Comparison of ENCODE assay signal across 23 cellular contexts in the genomic region with DNA sequence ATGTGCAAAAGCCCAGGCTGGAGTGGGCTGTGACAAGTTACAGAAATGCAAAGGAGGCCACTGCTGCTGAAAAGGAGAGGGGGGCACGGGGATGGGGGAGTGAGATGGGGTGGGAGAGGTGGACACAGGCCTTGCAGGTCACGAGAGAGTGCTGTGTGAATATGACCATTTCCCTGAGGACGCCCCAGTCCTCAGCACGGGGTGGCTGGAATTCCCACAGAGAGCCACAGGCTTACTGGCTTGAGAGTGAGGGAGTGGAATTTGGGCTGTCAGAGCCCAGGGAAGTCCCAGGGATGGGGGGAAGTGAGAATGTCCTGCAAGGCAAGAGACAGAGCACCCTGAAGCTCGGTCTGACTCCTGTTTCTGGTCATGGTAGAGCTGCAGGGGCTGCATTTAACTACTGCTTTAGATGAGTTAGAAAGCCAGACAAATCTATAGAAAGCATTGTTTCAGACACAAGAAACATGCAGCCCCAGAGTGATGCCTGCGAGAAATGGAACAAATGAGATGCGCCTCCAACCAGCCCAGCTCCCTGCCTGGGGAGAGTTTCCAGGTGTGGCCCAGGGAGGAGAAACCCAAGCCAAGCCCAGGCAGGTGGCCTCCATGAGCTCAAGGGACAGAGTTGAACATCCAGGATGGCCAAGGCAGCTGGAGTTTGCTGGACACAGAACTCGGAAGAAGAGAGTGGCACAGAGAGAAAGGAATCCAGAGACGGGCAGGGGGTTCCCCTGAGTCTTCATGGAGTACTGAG. TPM values are rescaled to one million over a fixed set of nuclear protein-coding genes. Genes with fewer than 3 reads are reported as not detected.
DNase-seq lines count a peak whose midpoint lies in the region; ATAC-seq and TF ChIP-seq lines count a peak whose summit lies in the region.
"Had no signal": no experiment of that assay in that cellular context is flagged by ENCODE, and none has a peak within 500 bp of the region (broad histone marks: within the 10 kb centered on the region; RNA-seq: fewer than 3 reads in every experiment).

No MANE protein-coding gene starts in this region.

- no peaks in the 10 kb centered on the region for H3K79me1 ChIP-seq in neuronal stem cell (ENCODE audit: low read depth, low read length)

- peak overlapping the region; percentile 66 for H3K27ac Mint-ChIP-seq in dendritic cell treated with granulocyte-macrophage colony-stimulating factor and Interleukin-4, amounts not matched to agents 40 ng/mL and 50 ng/mL, for 4 days
- H3K27ac Mint-ChIP-seq: activated T-cell treated with anti-CD3 and anti-CD28 coated beads, Interleukin-2, amount 50 U/mL, for 72 hours; B cell; GM23338; HFFc6; stimulated activated effector memory CD8-positive, alpha-beta T cell treated with anti-CD3 and anti-CD28 coated beads, Interleukin-12 subunit alpha, Interleukin-12 subunit beta, amount 100 ng/mL, for 72 hours had no signal

- intact Hi-C loops in cardiac septum (cut with DNase I) (no loop called here), right cardiac atrium (cut with DNase I) (loop anchor here in 1 of 4 donors (10.0 kb wide), 1 partner anchor 62 kb away; no protein-coding TSS in a partner anchor), vagina (cut with DNase I) (no loop called here)
- intact Hi-C loops in dendritic cell treated with granulocyte-macrophage colony-stimulating factor and Interleukin-4, amounts not matched to agents 40 ng/mL and 50 ng/mL, for 4 days (cut with micrococcal nuclease): no loop called here

- H3K9me3 ChIP-seq in right cardiac atrium (ENCODE audit: control insufficient read depth, low read length): no peaks in the 10 kb centered on the region
- H3K9me3 ChIP-seq in neuronal stem cell (replicated peaks in 1 of 2; ENCODE audit: control insufficient read depth in 2 of 2, insufficient read depth in 1 of 2, low read depth in 1 of 2, low read length in 2 of 2): no peaks in the 10 kb centered on the region
- no peaks in the 10 kb centered on the region for H3K9me3 ChIP-seq in vagina
- H3K9me3 ChIP-seq: adrenal gland, gastrocnemius medialis, SJSA1 had no signal

- H3K4me1 Mint-ChIP-seq in dendritic cell treated with granulocyte-macrophage colony-stimulating factor and Interleukin-4, amounts not matched to agents 40 ng/mL and 50 ng/mL, for 4 days (ENCODE audit: low read depth): peaks cover 21% of the 10 kb centered on the region
- H3K4me1 Mint-ChIP-seq: B cell; CD4-positive, alpha-beta memory T cell; central memory CD8-positive, alpha-beta T cell; stimulated activated effector memory CD8-positive, alpha-beta T cell treated with anti-CD3 and anti-CD28 coated beads, Interleukin-12 subunit alpha, Interleukin-12 subunit beta, amount 100 ng/mL, for 72 hours; T-cell had no signal

- no peak overlapping the region for H4K91ac ChIP-seq in neuronal stem cell (ENCODE audit: low read depth, low read length, poor library complexity)

- H2BK12ac ChIP-seq in neuronal stem cell (ENCODE audit: low read length): no peak overlapping the region

- TF ChIP-seq CTCF in vagina (IDR thresholded peaks at IDR 0.05): no peak

- H3K9me3 Mint-ChIP-seq in dendritic cell treated with granulocyte-macrophage colony-stimulating factor and Interleukin-4, amounts not matched to agents 40 ng/mL and 50 ng/mL, for 4 days: no peaks in the 10 kb centered on the region
- H3K9me3 Mint-ChIP-seq: central memory CD8-positive, alpha-beta T cell; HFFc6; stimulated activated effector memory CD8-positive, alpha-beta T cell treated with anti-CD3 and anti-CD28 coated beads, Interleukin-12 subunit alpha, Interleukin-12 subunit beta, amount 100 ng/mL, for 72 hours had no signal

- TF ChIP-seq POLR2A in vagina (IDR thresholded peaks at IDR 0.05): no peak

- no peak overlapping the region for H2BK120ac ChIP-seq in neuronal stem cell (ENCODE audit: low read depth, low read length)

- peaks cover 40% of the 10 kb centered on the region for H3K27me3 Mint-ChIP-seq in dendritic cell treated with granulocyte-macrophage colony-stimulating factor and Interleukin-4, amounts not matched to agents 40 ng/mL and 50 ng/mL, for 4 days

- H3K14ac ChIP-seq in neuronal stem cell (ENCODE audit: low read length): no peak overlapping the region

- DNase-seq in cardiac septum (ENCODE audit: low spot score): peak; percentile 49
- DNase-seq in right cardiac atrium: no peak
- DNase-seq in neuronal stem cell (ENCODE audit: low spot score): no peak
- peak; percentile 72 for DNase-seq in vagina (ENCODE audit: extremely low spot score in 2 of 2)
- DNase-seq: activated CD4-positive, alpha-beta T cell treated with anti-CD3 and anti-CD28 coated beads for 48 hours; activated T-cell treated with anti-CD3 and anti-CD28 coated beads, Interleukin-2, amount 50 U/mL, for 72 hours; CD4-positive, alpha-beta memory T cell; gastrocnemius medialis; HFFc6; RPMI8226; T-cell; WERI-Rb-1 had no signal

- no peaks in the 10 kb centered on the region for H3K36me3 Mint-ChIP-seq in dendritic cell treated with granulocyte-macrophage colony-stimulating factor and Interleukin-4, amounts not matched to agents 40 ng/mL and 50 ng/mL, for 4 days (ENCODE audit: low read depth)
- H3K36me3 Mint-ChIP-seq: CD4-positive, alpha-beta memory T cell; stimulated activated effector memory CD8-positive, alpha-beta T cell treated with anti-CD3 and anti-CD28 coated beads, Interleukin-12 subunit alpha, Interleukin-12 subunit beta, amount 100 ng/mL, for 72 hours had no signal

- no peak overlapping the region for H2AFZ ChIP-seq in neuronal stem cell (ENCODE audit: low read length)
- H2AFZ ChIP-seq: GM23338 had no signal

- no peak overlapping the region for H4K8ac ChIP-seq in neuronal stem cell (ENCODE audit: low read depth, low read length)

- ATAC-seq in right cardiac atrium (no peak), GM19452 (IDR thresholded peaks at IDR 0.05; ENCODE audit: unreplicated experiment) (no peak), GM21737 (IDR thresholded peaks at IDR 0.05; ENCODE audit: unreplicated experiment) (no peak)
- ATAC-seq: activated T-cell treated with anti-CD3 and anti-CD28 coated beads, Interleukin-2, amount 50 U/mL, for 72 hours; gastrocnemius medialis; GM23338; stimulated activated effector memory CD8-positive, alpha-beta T cell treated with anti-CD3 and anti-CD28 coated beads, Interleukin-12 subunit alpha, Interleukin-12 subunit beta, amount 100 ng/mL, for 72 hours; T-cell had no signal

- H3K23ac ChIP-seq in neuronal stem cell (ENCODE audit: low read depth, low read length, poor library complexity): peak overlapping the region; percentile 3

- H3K4me3 Mint-ChIP-seq in dendritic cell treated with granulocyte-macrophage colony-stimulating factor and Interleukin-4, amounts not matched to agents 40 ng/mL and 50 ng/mL, for 4 days: no peak overlapping the region
- H3K4me3 Mint-ChIP-seq: activated T-cell treated with anti-CD3 and anti-CD28 coated beads, Interleukin-2, amount 50 U/mL, for 72 hours; B cell; CD4-positive, alpha-beta memory T cell; central memory CD8-positive, alpha-beta T cell; GM23338; HFFc6; neural crest cell; stimulated activated effector memory CD8-positive, alpha-beta T cell treated with anti-CD3 and anti-CD28 coated beads, Interleukin-12 subunit alpha, Interleukin-12 subunit beta, amount 100 ng/mL, for 72 hours; T-cell had no signal

- no peak overlapping the region for H3K4ac ChIP-seq in neuronal stem cell (ENCODE audit: low read length)

- WGBS in right cardiac atrium: 73% methylated on average over 9 of the region's 9 CpGs
- WGBS in neuronal stem cell (ENCODE audit: extremely low coverage in 2 of 2, insufficient read length in 2 of 2, insufficient replicate concordance in 1 of 2), 2 donors: no CpG with 5 or more reads among the region's 9 CpGs

- no peak overlapping the region for H2AK5ac ChIP-seq in neuronal stem cell (ENCODE audit: low read depth, low read length)

- H3K4me3 ChIP-seq in right cardiac atrium (ENCODE audit: low read length) (no peak overlapping the region), neuronal stem cell (ENCODE audit: low read length in 2 of 2) (no peak overlapping the region), vagina (no peak overlapping the region)
- H3K4me3 ChIP-seq: adrenal gland, dorsolateral prefrontal cortex, gastrocnemius medialis, GM23338, SJSA1 had no signal

- H3K36me3 ChIP-seq in neuronal stem cell (replicated peaks in 1 of 2; ENCODE audit: control insufficient read depth in 2 of 2, insufficient read depth in 2 of 2, low read length in 2 of 2) (no peaks in the 10 kb centered on the region), vagina (no peaks in the 10 kb centered on the region)
- H3K36me3 ChIP-seq: adrenal gland, gastrocnemius medialis, SJSA1, WERI-Rb-1 had no signal

- no peak overlapping the region for H2BK5ac ChIP-seq in neuronal stem cell (ENCODE audit: low read length)

- H3K4me1 ChIP-seq in right cardiac atrium (ENCODE audit: control insufficient read depth, insufficient read depth, low read length): no peaks in the 10 kb centered on the region
- H3K4me1 ChIP-seq in neuronal stem cell (ENCODE audit: control insufficient read depth in 2 of 2, insufficient read depth in 1 of 2, low read depth in 1 of 2, low read length in 2 of 2): peaks cover 0 to 2% of the 10 kb centered on the region in 2 donors
- H3K4me1 ChIP-seq in vagina: no peaks in the 10 kb centered on the region
- H3K4me1 ChIP-seq: adrenal gland, gastrocnemius medialis, SJSA1 had no signal

- H3K9ac ChIP-seq in neuronal stem cell (ENCODE audit: low read depth, low read length, poor library complexity): no peak overlapping the region

- no peak overlapping the region for H3K18ac ChIP-seq in neuronal stem cell (ENCODE audit: low read length)

- H3K27me3 ChIP-seq in right cardiac atrium (ENCODE audit: control insufficient read depth, insufficient read depth) (no peaks in the 10 kb centered on the region), neuronal stem cell (ENCODE audit: control insufficient read depth in 3 of 3, insufficient read depth in 3 of 3, low read depth in 1 of 3, low read length in 3 of 3) (peaks cover 0 to 42% (median 0%) of the 10 kb centered on the region in 3 experiments), vagina (no peaks in the 10 kb centered on the region)
- H3K27me3 ChIP-seq: adrenal gland had no signal

- no peak overlapping the region for H3K4me2 ChIP-seq in neuronal stem cell (ENCODE audit: insufficient read depth, low read length, poor library complexity, severe bottlenecking)
- H3K4me2 ChIP-seq: GM23338 had no signal

- H3K27ac ChIP-seq in right cardiac atrium (ENCODE audit: low read length) (no peak overlapping the region), neuronal stem cell (replicated peaks; ENCODE audit: low read length) (no peak overlapping the region), vagina (no peak overlapping the region)
- H3K27ac ChIP-seq: adrenal gland, dorsolateral prefrontal cortex, gastrocnemius medialis, SJSA1, WERI-Rb-1 had no signal

- no peak overlapping the region for H2BK15ac ChIP-seq in neuronal stem cell (ENCODE audit: low read length)

RNA-seq across cellular contexts. Expression of a gene that starts 30.5 kb away (rescaled TPM):
- total RNA-seq in cardiac septum (31.5 TPM), right cardiac atrium (10 to 100 TPM; 22.0 to 28.8 (median 23.0) TPM), vagina (25.5 TPM)
- polyA plus RNA-seq in right cardiac atrium: 26.1 TPM
- polyA plus RNA-seq in neuronal stem cell (2013, experiment 1 of 2): 21.4 TPM
- 19.5 TPM for polyA plus RNA-seq in neuronal stem cell (2013, experiment 2 of 2)

Comparison
In these comparisons a context has a peak if more than half of its experiments do, and no peak if none do; other contexts are left out.
1. DNase-seq: peak in cardiac septum (single experiment) and vagina (2 of 2); none in right cardiac atrium (0 of 3) and neuronal stem cell (single experiment).